Comparison of ENCODE assay signal across 30 cellular contexts in genomic region chr1:11703357-11704225, GRCh38. TPM values are rescaled to one million over a fixed set of nuclear protein-coding genes. Genes with fewer than 3 reads are reported as not detected.
DNase-seq lines count a peak whose midpoint lies in the region; ATAC-seq and TF ChIP-seq lines count a peak whose summit lies in the region.
"Had no signal": no experiment of that assay in that cellular context is flagged by ENCODE, and none has a peak within 500 bp of the region (broad histone marks: within the 10 kb centered on the region; RNA-seq: fewer than 3 reads in every experiment).

No MANE protein-coding gene starts in this region.

- H4K20me1 ChIP-seq in neural progenitor cell (ENCODE audit: low read depth), result peaks cover 76% of the 10 kb centered on the region

- TF ChIP-seq CTCF in GM20000 (IDR thresholded peaks at IDR 0.05; ENCODE audit: extremely low read depth, missing control alignments) (no peak), brain (conservative IDR thresholded peaks at IDR 0.05) (no peak), neural progenitor cell (IDR thresholded peaks at IDR 0.05) (no peak), tibial artery (IDR thresholded peaks at IDR 0.05) (no peak), omental fat pad (IDR thresholded peaks at IDR 0.05) (no peak)

- H3K4me1 ChIP-seq in HUES64 (ENCODE audit: insufficient read depth, low read length) (peaks cover 39% of the 10 kb centered on the region), neural progenitor cell (peaks cover 48% of the 10 kb centered on the region), tibial artery (peaks cover 0 to 25% (median 16%) of the 10 kb centered on the region in 4 donors)

- intact Hi-C loops in tibial artery (cut with DNase I; ENCODE audit: low total_unique reads), result no loop called here

- H3K36me3 Mint-ChIP-seq in brain (peaks cover 1% of the 10 kb centered on the region), neural progenitor cell (no peaks in the 10 kb centered on the region)
- H3K36me3 Mint-ChIP-seq: mesothelial cell of epicardium, type B pancreatic cell had no signal

- H2AFZ ChIP-seq in neural progenitor cell (replicated peaks), result no peak overlapping the region

- H3K27me3 Mint-ChIP-seq in brain (no peaks in the 10 kb centered on the region), neural progenitor cell (ENCODE audit: insufficient read depth, low read depth) (no peaks in the 10 kb centered on the region)

- H3K4me1 Mint-ChIP-seq in brain (peaks cover 8% of the 10 kb centered on the region), neural progenitor cell (peaks cover 52% of the 10 kb centered on the region)
- H3K4me1 Mint-ChIP-seq: T-helper 17 cell had no signal

- H3K9me3 Mint-ChIP-seq in brain (no peaks in the 10 kb centered on the region), neural progenitor cell (no peaks in the 10 kb centered on the region)
- H3K9me3 Mint-ChIP-seq: activated CD4-positive, alpha-beta memory T cell treated with anti-CD3 and anti-CD28 coated beads, Interleukin-2, amount 10 ng/mL, durations not matched to agents 7 days and 5 days; mesothelial cell of epicardium; type B pancreatic cell had no signal

- 59% methylated on average over 11 of the region's 11 CpGs for WGBS in HUES64

- peak; percentile 34 for DNase-seq in GM20000 (ENCODE audit: low spot score)
- no peak for DNase-seq in neural progenitor cell (ENCODE audit: low spot score)
- DNase-seq in tibial artery, result no peak
- DNase-seq in omental fat pad (ENCODE audit: low spot score), result no peak
- DNase-seq: activated CD4-positive, alpha-beta memory T cell treated with anti-CD3 and anti-CD28 coated beads, Interleukin-2, amount 10 ng/mL, durations not matched to agents 7 days and 5 days; activated CD4-positive, alpha-beta T cell treated with anti-CD3 and anti-CD28 coated beads for 1 hour; activated CD8-positive, alpha-beta memory T cell treated with anti-CD3 and anti-CD28 coated beads, Interleukin-2, amount 50 U/mL, for 4 hours; activated naive CD4-positive, alpha-beta T cell; brain microvascular endothelial cell; cerebellar nuclear complex; DMS79; dorsolateral prefrontal cortex; foreskin melanocyte; GDM1; GOT3; heart right ventricle; kidney; NCI-H1092; NCI-H1694; NCI-H748 treated with DMSO at 0.1 percent for 48 hours; occipital lobe; stimulated activated CD4-positive, alpha-beta T cell treated with anti-CD3 and anti-CD28 coated beads, Interleukin-15, amount 100 ng/mL, for 24 hours; stimulated activated CD4-positive, alpha-beta T cell treated with anti-CD3 and anti-CD28 coated beads, Interleukin-4, amount 100 ng/mL, for 4 hours; T-helper 17 cell had no signal

- H3F3A ChIP-seq in neural progenitor cell (ENCODE audit: low read depth), result peaks cover 34% of the 10 kb centered on the region

- H3K4me2 ChIP-seq in neural progenitor cell, result peak overlapping the region; percentile 75

- ATAC-seq in HG03039 (IDR thresholded peaks at IDR 0.05; ENCODE audit: unreplicated experiment) (no peak), GM21825 (IDR thresholded peaks at IDR 0.05; ENCODE audit: unreplicated experiment) (no peak), omental fat pad (ENCODE audit: low FRiP score) (no peak)
- ATAC-seq: heart right ventricle, T-helper 17 cell had no signal

- H3K4me3 ChIP-seq in HUES64 (ENCODE audit: low read length) (no peak overlapping the region), neural progenitor cell (peak overlapping the region; percentile 21), tibial artery (no peak overlapping the region)
- H3K4me3 ChIP-seq: dorsolateral prefrontal cortex, heart right ventricle had no signal

- no peaks in the 10 kb centered on the region for H3K9me3 ChIP-seq in HUES64 (ENCODE audit: insufficient read depth, low read depth, low read length)
- H3K9me3 ChIP-seq in neural progenitor cell (ENCODE audit: low read depth), result no peaks in the 10 kb centered on the region
- no peaks in the 10 kb centered on the region for H3K9me3 ChIP-seq in tibial artery
- H3K9me3 ChIP-seq: heart right ventricle had no signal

- H3K9ac ChIP-seq in HUES64 (ENCODE audit: low read depth, low read length) (no peak overlapping the region), neural progenitor cell (no peak overlapping the region)

- H3K27ac ChIP-seq in HUES64 (ENCODE audit: low read depth, low read length) (0 out of 2 replicates have a peak overlapping the region, but pooled peaks have one; percentile 4), neural progenitor cell (peak overlapping the region; percentile 29), tibial artery (no peak overlapping the region)
- H3K27ac ChIP-seq: brain microvascular endothelial cell, heart right ventricle had no signal

- H3K4me3 Mint-ChIP-seq in brain (peak overlapping the region; percentile 39 to 72 (median 64)), neural progenitor cell (peak overlapping the region; percentile 66)
- H3K4me3 Mint-ChIP-seq: activated CD4-positive, alpha-beta memory T cell treated with anti-CD3 and anti-CD28 coated beads, Interleukin-2, amount 10 ng/mL, durations not matched to agents 7 days and 5 days; mesothelial cell of epicardium; T-helper 17 cell; type B pancreatic cell had no signal

- peaks cover 70% of the 10 kb centered on the region for H3K79me2 ChIP-seq in neural progenitor cell (ENCODE audit: low read depth)

- H3K36me3 ChIP-seq in HUES64 (ENCODE audit: insufficient read depth, low read length) (peaks cover 4% of the 10 kb centered on the region; the same call in 1 of the 2 replicates), neural progenitor cell (no peaks in the 10 kb centered on the region), tibial artery (no peaks in the 10 kb centered on the region)
- H3K36me3 ChIP-seq: brain microvascular endothelial cell, heart right ventricle had no signal

- peak overlapping the region in 3 of 5 experiments; percentile 90 to 95 (median 94) for H3K27ac Mint-ChIP-seq in brain
- peak overlapping the region; percentile 95 for H3K27ac Mint-ChIP-seq in neural progenitor cell
- H3K27ac Mint-ChIP-seq: activated CD4-positive, alpha-beta memory T cell treated with anti-CD3 and anti-CD28 coated beads, Interleukin-2, amount 10 ng/mL, durations not matched to agents 7 days and 5 days; mesothelial cell of epicardium; T-helper 17 cell; type B pancreatic cell had no signal

- H3K27me3 ChIP-seq in HUES64 (ENCODE audit: insufficient read depth, low read length) (no peaks in the 10 kb centered on the region), neural progenitor cell (no peaks in the 10 kb centered on the region), tibial artery (peaks cover 0 to 88% of the 10 kb centered on the region in 2 donors)

RNA-seq across cellular contexts. Expression of gene DRAXIN, which starts 12.1 kb away (rescaled TPM):
- 20.7 TPM for polyA plus RNA-seq in HUES64 (2013, experiment 1 of 2)
- polyA plus RNA-seq in HUES64 (2013, experiment 2 of 2), result 19.1 TPM
- 15.1 TPM for polyA plus RNA-seq in brain (ENCODE audit: insufficient read depth, low read depth, low replicate concordance)
- total RNA-seq in neural progenitor cell (ENCODE audit: low replicate concordance) (27.1 and 31.3 TPM in 2 replicates), omental fat pad (not detected)

RNA-seq across cellular contexts. Expression of gene MAD2L2, which starts 22.6 kb away (rescaled TPM):
- 213 TPM for polyA plus RNA-seq in HUES64 (2013, experiment 1 of 2)
- 198 TPM for polyA plus RNA-seq in HUES64 (2013, experiment 2 of 2)
- polyA plus RNA-seq in brain (ENCODE audit: insufficient read depth, low read depth, low replicate concordance), result 275 TPM
- total RNA-seq in neural progenitor cell (ENCODE audit: low replicate concordance), result 108 and 164 TPM in 2 replicates
- 10 to 100 TPM; 20.2 to 41.3 (median 35.7) TPM for total RNA-seq in omental fat pad

RNA-seq across cellular contexts. Expression of gene AGTRAP, which starts 32.3 kb away (rescaled TPM):
- polyA plus RNA-seq in HUES64 (2013, experiment 1 of 2), result 43.9 TPM
- 50.5 TPM for polyA plus RNA-seq in HUES64 (2013, experiment 2 of 2)
- 50.0 TPM for polyA plus RNA-seq in brain (ENCODE audit: insufficient read depth, low read depth, low replicate concordance)
- total RNA-seq in neural progenitor cell (ENCODE audit: low replicate concordance) (12.4 and 67.7 TPM in 2 replicates), omental fat pad (10 to 100 TPM; 35.1 to 93.1 (median 64.2) TPM)

RNA-seq across cellular contexts. Expression of gene FBXO6, which starts 39.6 kb away (rescaled TPM):
- 0.35 TPM for polyA plus RNA-seq in HUES64 (2013, experiment 1 of 2)
- 0.38 TPM for polyA plus RNA-seq in HUES64 (2013, experiment 2 of 2)
- 7.4 TPM for polyA plus RNA-seq in brain (ENCODE audit: insufficient read depth, low read depth, low replicate concordance)
- total RNA-seq in neural progenitor cell (ENCODE audit: low replicate concordance) (1.2 and 1.7 TPM in 2 replicates), omental fat pad (10 to 100 TPM in 3 of 4 donors, 1 to 10 TPM in 1; 5.9 to 16.3 (median 11.0) TPM)

RNA-seq across cellular contexts. Expression of gene FBXO44, which starts 48.9 kb away (rescaled TPM):
- polyA plus RNA-seq in HUES64 (2013, experiment 1 of 2), result 9.3 TPM
- polyA plus RNA-seq in HUES64 (2013, experiment 2 of 2), result 10.0 TPM
- polyA plus RNA-seq in brain (ENCODE audit: insufficient read depth, low read depth, low replicate concordance), result 63.8 TPM
- total RNA-seq in neural progenitor cell (ENCODE audit: low replicate concordance) (5.3 and 18.2 TPM in 2 replicates), omental fat pad (10 to 100 TPM in 1 of 4 donors, 1 to 10 TPM in 3; 5.8 to 13.3 (median 9.6) TPM)

Comparison
In these comparisons a context has a peak if more than half of its experiments do, and no peak if none do; other contexts are left out.
1. H3K27ac ChIP-seq: peak in HUES64 (single experiment) and neural progenitor cell (single experiment); none in tibial artery (0 of 2).
2. RNA of gene DRAXIN, which starts 12.1 kb away (total RNA-seq): 27.1 to 31.3 TPM in neural progenitor cell; not detected in omental fat pad; every median in the first group is over 10 times any median in the second.